4 cellular contexts compared by ENCODE assay signal in the genomic region with DNA sequence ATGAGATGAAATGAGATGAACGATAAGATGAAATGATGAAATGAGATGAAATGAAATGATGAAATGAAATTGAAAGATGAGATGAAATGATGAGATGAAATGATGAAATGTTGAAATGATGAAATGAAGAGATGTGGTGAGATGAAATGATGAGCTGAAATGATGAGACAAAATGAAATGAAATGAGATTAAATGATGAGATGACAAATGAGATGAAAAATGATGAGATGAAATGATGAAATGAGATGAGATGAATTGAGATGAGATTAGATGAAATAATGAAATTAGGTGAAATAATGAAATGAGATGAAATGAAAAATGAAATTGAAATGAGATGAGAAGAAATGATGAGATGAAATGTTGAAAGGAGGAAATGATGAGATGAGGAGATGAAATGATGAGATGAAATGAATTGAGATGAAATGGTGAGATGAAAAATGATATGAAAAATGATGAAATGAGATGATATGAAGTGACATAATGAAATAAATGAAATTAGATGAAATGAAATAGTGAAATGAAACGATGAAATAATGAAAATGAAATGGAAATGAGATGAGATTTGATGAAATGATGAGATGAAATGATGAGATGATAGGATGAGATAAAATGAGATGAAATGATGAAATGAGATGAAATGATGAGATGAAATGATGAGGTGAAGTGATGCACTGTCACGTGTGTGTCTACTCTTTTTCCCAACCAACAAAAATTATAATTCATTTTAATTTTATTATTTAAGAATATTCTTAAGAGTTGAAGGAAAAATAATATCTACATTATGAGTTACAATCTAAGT. TPM values are rescaled to one million over a fixed set of nuclear protein-coding genes. Genes with fewer than 3 reads are reported as not detected.
"Had no signal": no experiment of that assay in that cellular context is flagged by ENCODE, and none has a peak within 500 bp of the region (broad histone marks: within the 10 kb centered on the region; RNA-seq: fewer than 3 reads in every experiment).

No MANE protein-coding gene starts in this region.

RNA-seq across cellular contexts. Expression of gene CCT8L2, which starts 58.0 kb away (rescaled TPM):
- total RNA-seq: LHCN-M2, M059J, MCF 10A, NCI-H460 had no signal
